1 cellular context compared by ENCODE assay signal in genomic region chr10:61635946-61636345, GRCh38.
TF ChIP-seq lines count a peak whose summit lies in the region.

No MANE protein-coding gene starts in this region.

TF ChIP-seq in GM12878, 131 proteins besides CTCF, POLR2A, EP300 and RAD21 (continued from another document):
- no peak for TF ChIP-seq IRF5 (IDR thresholded peaks at IDR 0.05; ENCODE audit: borderline replicate concordance)
- TF ChIP-seq SIX5 (IDR thresholded peaks at IDR 0.05; ENCODE audit: low read depth, low read length, severe bottlenecking) = no peak
- no peak for TF ChIP-seq ZNF622 (IDR thresholded peaks at IDR 0.05)
